9 cellular contexts compared by ENCODE assay signal in genomic region chr11:67409261-67409666, GRCh38. TPM values are rescaled to one million over a fixed set of nuclear protein-coding genes. Genes with fewer than 3 reads are reported as not detected.
DNase-seq lines count a peak whose midpoint lies in the region; ATAC-seq lines count a peak whose summit lies in the region.
"Had no signal": no experiment of that assay in that cellular context is flagged by ENCODE, and none has a peak within 500 bp of the region (broad histone marks: within the 10 kb centered on the region; RNA-seq: fewer than 3 reads in every experiment).

No MANE protein-coding gene starts in this region.

- ATAC-seq in GM18502 (IDR thresholded peaks at IDR 0.05; ENCODE audit: poor library complexity, unreplicated experiment) (peak; percentile 54), HG03571 (IDR thresholded peaks at IDR 0.05; ENCODE audit: unreplicated experiment) (peak; percentile 50), HG02885 (IDR thresholded peaks at IDR 0.05; ENCODE audit: poor library complexity, unreplicated experiment) (no peak)

- intact Hi-C loops in activated T-helper 1 cell treated with anti-CD3 and anti-CD28 coated beads, Interleukin-12 subunit alpha, Interleukin-12 subunit beta, Interleukin-2, Interleukin-4 antibody, amounts not matched to agents 30 ng/mL and 10 ng/mL and 1 ng/mL, durations not matched to agents 14 hours and 24 hours and 36 hours (cut with micrococcal nuclease) = loop anchor here (1.0 to 10.0 kb wide), 4 partner anchors 12 to 1554 kb away; partner anchors contain the start of genes CFL1, CHKA and NDUFV1

- peak; percentile 78 for DNase-seq in activated T-helper 1 cell treated with anti-CD3 and anti-CD28 coated beads, Interleukin-12 subunit alpha, Interleukin-12 subunit beta, Interleukin-2, Interleukin-4 antibody, amounts not matched to agents 30 ng/mL and 10 ng/mL and 1 ng/mL, durations not matched to agents 14 hours and 24 hours and 36 hours (ENCODE audit: low spot score)
- DNase-seq in stimulated activated CD4-positive, alpha-beta T cell treated with anti-CD3 and anti-CD28 coated beads, Interleukin-1b, Interleukin-23, amount 100 ng/mL, for 48 hours = peak; percentile 69
- no peak for DNase-seq in kidney tubule cell (ENCODE audit: low spot score)
- DNase-seq in DMS 273 treated with DMSO at 0.1 percent for 48 hours (lab: John Stamatoyannopoulos, UW) = no peak
- no peak for DNase-seq in NCI-H2196 treated with DMSO at 0.1 percent for 48 hours (lab: John Stamatoyannopoulos, UW; ENCODE audit: unreplicated experiment)

- H3K4me1 Mint-ChIP-seq in activated T-helper 1 cell treated with anti-CD3 and anti-CD28 coated beads, Interleukin-12 subunit alpha, Interleukin-12 subunit beta, Interleukin-2, Interleukin-4 antibody, amounts not matched to agents 30 ng/mL and 10 ng/mL and 1 ng/mL, durations not matched to agents 14 hours and 24 hours and 36 hours (ENCODE audit: low read depth) = peaks cover 75% of the 10 kb centered on the region

- peak overlapping the region; percentile 94 for H3K27ac Mint-ChIP-seq in activated T-helper 1 cell treated with anti-CD3 and anti-CD28 coated beads, Interleukin-12 subunit alpha, Interleukin-12 subunit beta, Interleukin-2, Interleukin-4 antibody, amounts not matched to agents 30 ng/mL and 10 ng/mL and 1 ng/mL, durations not matched to agents 14 hours and 24 hours and 36 hours

- H3K36me3 Mint-ChIP-seq in activated T-helper 1 cell treated with anti-CD3 and anti-CD28 coated beads, Interleukin-12 subunit alpha, Interleukin-12 subunit beta, Interleukin-2, Interleukin-4 antibody, amounts not matched to agents 30 ng/mL and 10 ng/mL and 1 ng/mL, durations not matched to agents 14 hours and 24 hours and 36 hours (ENCODE audit: low read depth) = peaks cover 32% of the 10 kb centered on the region

- peak overlapping the region; percentile 88 for H3K4me3 Mint-ChIP-seq in activated T-helper 1 cell treated with anti-CD3 and anti-CD28 coated beads, Interleukin-12 subunit alpha, Interleukin-12 subunit beta, Interleukin-2, Interleukin-4 antibody, amounts not matched to agents 30 ng/mL and 10 ng/mL and 1 ng/mL, durations not matched to agents 14 hours and 24 hours and 36 hours

- no peaks in the 10 kb centered on the region for H3K9me3 Mint-ChIP-seq in activated T-helper 1 cell treated with anti-CD3 and anti-CD28 coated beads, Interleukin-12 subunit alpha, Interleukin-12 subunit beta, Interleukin-2, Interleukin-4 antibody, amounts not matched to agents 30 ng/mL and 10 ng/mL and 1 ng/mL, durations not matched to agents 14 hours and 24 hours and 36 hours

- H3K27me3 Mint-ChIP-seq in activated T-helper 1 cell treated with anti-CD3 and anti-CD28 coated beads, Interleukin-12 subunit alpha, Interleukin-12 subunit beta, Interleukin-2, Interleukin-4 antibody, amounts not matched to agents 30 ng/mL and 10 ng/mL and 1 ng/mL, durations not matched to agents 14 hours and 24 hours and 36 hours (ENCODE audit: insufficient read depth) = peaks cover 2% of the 10 kb centered on the region

RNA-seq across cellular contexts. Expression of gene TBC1D10C, which starts 5.4 kb away (rescaled TPM):
- total RNA-seq in activated T-helper 1 cell treated with anti-CD3 and anti-CD28 coated beads, Interleukin-12 subunit alpha, Interleukin-12 subunit beta, Interleukin-2, Interleukin-4 antibody, amounts not matched to agents 30 ng/mL and 10 ng/mL and 1 ng/mL, durations not matched to agents 14 hours and 24 hours and 36 hours = 131 and 135 TPM in 2 replicates
- total RNA-seq: fibroblast of villous mesenchyme had no signal

RNA-seq across cellular contexts. Expression of gene CARNS1, which starts 6.2 kb away (rescaled TPM):
- 0.62 and 0.81 TPM in 2 replicates for total RNA-seq in activated T-helper 1 cell treated with anti-CD3 and anti-CD28 coated beads, Interleukin-12 subunit alpha, Interleukin-12 subunit beta, Interleukin-2, Interleukin-4 antibody, amounts not matched to agents 30 ng/mL and 10 ng/mL and 1 ng/mL, durations not matched to agents 14 hours and 24 hours and 36 hours
- total RNA-seq: fibroblast of villous mesenchyme had no signal

RNA-seq across cellular contexts. Expression of gene PPP1CA, which starts 7.6 kb away (rescaled TPM):
- 260 and 263 TPM in 2 replicates for total RNA-seq in activated T-helper 1 cell treated with anti-CD3 and anti-CD28 coated beads, Interleukin-12 subunit alpha, Interleukin-12 subunit beta, Interleukin-2, Interleukin-4 antibody, amounts not matched to agents 30 ng/mL and 10 ng/mL and 1 ng/mL, durations not matched to agents 14 hours and 24 hours and 36 hours

RNA-seq across cellular contexts. Expression of gene RAD9A, which starts 17.5 kb away (rescaled TPM):
- total RNA-seq in activated T-helper 1 cell treated with anti-CD3 and anti-CD28 coated beads, Interleukin-12 subunit alpha, Interleukin-12 subunit beta, Interleukin-2, Interleukin-4 antibody, amounts not matched to agents 30 ng/mL and 10 ng/mL and 1 ng/mL, durations not matched to agents 14 hours and 24 hours and 36 hours = 30.7 and 31.6 TPM in 2 replicates

RNA-seq across cellular contexts. Expression of gene RPS6KB2, which starts 19.0 kb away (rescaled TPM):
- total RNA-seq in activated T-helper 1 cell treated with anti-CD3 and anti-CD28 coated beads, Interleukin-12 subunit alpha, Interleukin-12 subunit beta, Interleukin-2, Interleukin-4 antibody, amounts not matched to agents 30 ng/mL and 10 ng/mL and 1 ng/mL, durations not matched to agents 14 hours and 24 hours and 36 hours = 84.1 and 86.2 TPM in 2 replicates

Comparison
In these comparisons a context has a peak if more than half of its experiments do, and no peak if none do; other contexts are left out.
1. DNase-seq: peak in activated T-helper 1 cell treated with anti-CD3 and anti-CD28 coated beads, Interleukin-12 subunit alpha, Interleukin-12 subunit beta, Interleukin-2, Interleukin-4 antibody, amounts not matched to agents 30 ng/mL and 10 ng/mL and 1 ng/mL, durations not matched to agents 14 hours and 24 hours and 36 hours (single experiment) and stimulated activated CD4-positive, alpha-beta T cell treated with anti-CD3 and anti-CD28 coated beads, Interleukin-1b, Interleukin-23, amount 100 ng/mL, for 48 hours (single experiment); none in kidney tubule cell (single experiment), DMS 273 treated with DMSO at 0.1 percent for 48 hours (single experiment) and NCI-H2196 treated with DMSO at 0.1 percent for 48 hours (single experiment).